ENCODE assay signal across 13 cellular contexts in the genomic region with DNA sequence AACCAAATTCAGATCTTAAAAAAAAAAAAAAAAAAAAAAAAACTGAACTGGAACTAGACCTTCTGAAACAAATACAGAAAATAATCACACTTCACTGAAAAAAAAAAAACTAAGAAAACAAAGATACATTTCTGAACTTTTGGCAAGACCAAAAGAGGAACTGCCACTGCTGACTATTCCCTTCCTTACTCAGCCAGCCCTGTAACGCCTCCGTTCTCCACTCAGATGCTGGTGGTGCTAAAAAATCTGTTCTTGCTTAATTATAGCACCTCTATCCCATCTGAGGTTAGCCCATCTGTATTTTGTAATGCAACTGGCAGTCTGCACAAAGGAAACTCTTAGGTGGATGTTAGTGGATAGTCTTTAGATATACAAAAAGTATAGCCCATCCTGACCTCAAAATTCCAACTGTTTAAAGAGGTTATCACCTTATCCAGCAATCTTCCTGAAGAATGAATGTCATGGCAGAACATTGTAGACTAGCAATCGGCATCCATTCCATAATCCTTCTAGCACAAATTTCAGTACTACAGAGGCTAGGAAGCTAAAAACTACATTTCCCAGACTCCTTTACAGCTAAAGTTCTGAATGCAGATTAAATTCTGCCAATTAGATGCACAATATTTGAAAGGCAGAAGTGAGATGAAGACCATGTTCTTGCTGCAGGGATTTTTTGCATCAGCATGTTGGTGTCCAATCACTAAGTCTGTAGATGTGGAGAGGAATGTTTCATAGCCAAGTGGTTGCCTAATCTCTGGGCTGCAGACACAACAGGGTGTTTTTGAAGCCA. TPM values are rescaled to one million over a fixed set of nuclear protein-coding genes. Genes with fewer than 3 reads are reported as not detected.
DNase-seq lines count a peak whose midpoint lies in the region; ATAC-seq and TF ChIP-seq lines count a peak whose summit lies in the region.
"Had no signal": no experiment of that assay in that cellular context is flagged by ENCODE, and none has a peak within 500 bp of the region (broad histone marks: within the 10 kb centered on the region; RNA-seq: fewer than 3 reads in every experiment).

No MANE protein-coding gene starts in this region.

- intact Hi-C loops in left ventricle myocardium inferior (cut with micrococcal nuclease), result no loop called here

- H3K4me3 ChIP-seq in BE2C (ENCODE audit: low read depth, low read length) (no peak overlapping the region), left ventricle myocardium inferior (no peak overlapping the region)
- H3K4me3 ChIP-seq: mucosa of descending colon had no signal

- H3K36me3 ChIP-seq in BE2C, result no peaks in the 10 kb centered on the region
- H3K36me3 ChIP-seq in left ventricle myocardium inferior, result no peaks in the 10 kb centered on the region

- peak; percentile 72 for ATAC-seq in GM19025 (IDR thresholded peaks at IDR 0.05; ENCODE audit: low read depth, unreplicated experiment)
- ATAC-seq in HG02840 (IDR thresholded peaks at IDR 0.05; ENCODE audit: low FRiP score, unreplicated experiment), result peak; percentile 73
- ATAC-seq: HCT116, mucosa of descending colon had no signal

- peak overlapping the region; percentile 60 to 81 (median 73) for H3K4me3 Mint-ChIP-seq in IgD-negative memory B cell

- H3K4me1 Mint-ChIP-seq in IgD-negative memory B cell, result peaks cover 31 to 40% (median 34%) of the 10 kb centered on the region in 3 donors

- H3K9me3 Mint-ChIP-seq in IgD-negative memory B cell, result peaks cover 0 to 1% (median 0%) of the 10 kb centered on the region in 3 donors

- H3K27ac Mint-ChIP-seq in IgD-negative memory B cell, result peak overlapping the region in 2 of 3 donors; percentile 80 to 92

- H3K4me1 ChIP-seq in BE2C, result no peaks in the 10 kb centered on the region
- peaks cover 8% of the 10 kb centered on the region for H3K4me1 ChIP-seq in left ventricle myocardium inferior

- H3K27ac ChIP-seq in caudate nucleus (ENCODE audit: low read depth, low read length), result no peak overlapping the region
- H3K27ac ChIP-seq in left ventricle myocardium inferior (replicated peaks), result no peak overlapping the region

- peaks cover 27% of the 10 kb centered on the region for H3K27me3 ChIP-seq in BE2C
- peaks cover 44% of the 10 kb centered on the region for H3K27me3 ChIP-seq in left ventricle myocardium inferior (ENCODE audit: low read depth)

- peaks cover 6% of the 10 kb centered on the region for H3K36me3 Mint-ChIP-seq in IgD-negative memory B cell

- peak; percentile 45 to 72 for DNase-seq in AML-193 (lab: John Stamatoyannopoulos, UW)
- DNase-seq in BE2C, result no peak
- DNase-seq in caudate nucleus (lab: John Stamatoyannopoulos, UW), result no peak
- no peak for DNase-seq in midbrain (lab: John Stamatoyannopoulos, UW)
- no peak for DNase-seq in left ventricle myocardium inferior
- DNase-seq: activated effector memory CD4-positive, alpha-beta T cell treated with Interleukin-2 at 50 U/mL for 16 hours; glutamatergic neuron; mucosa of descending colon; NCI-H1048 had no signal

- H3K9me3 ChIP-seq in BE2C (no peaks in the 10 kb centered on the region), left ventricle myocardium inferior (replicated peaks) (no peaks in the 10 kb centered on the region)
- H3K9me3 ChIP-seq: mucosa of descending colon had no signal

- H3K27me3 Mint-ChIP-seq in IgD-negative memory B cell, result peaks cover 2% of the 10 kb centered on the region

- TF ChIP-seq CTCF in BE2C (IDR thresholded peaks at IDR 0.05; ENCODE audit: low read depth, low read length) (no peak), left ventricle myocardium inferior (IDR thresholded peaks at IDR 0.05; ENCODE audit: borderline replicate concordance) (no peak)

RNA-seq across cellular contexts. Expression of a gene that starts 5.8 kb away (rescaled TPM):
- polyA plus RNA-seq in IgD-negative memory B cell, result 5.3 TPM
- polyA plus RNA-seq in BE2C (2012; ENCODE audit: insufficient read depth, insufficient read length, low read depth), result 0.28 TPM
- 1.9 TPM for total RNA-seq in left ventricle myocardium inferior

Comparison
In these comparisons a context has a peak if more than half of its experiments do, and no peak if none do; other contexts are left out.
1. DNase-seq: peak in AML-193 (2 of 2); none in BE2C (single experiment), caudate nucleus (0 of 61), midbrain (single experiment) and left ventricle myocardium inferior (single experiment).